ENCODE assay signal across 19 cellular contexts in genomic region chr11:12395333-12395732, GRCh38.
"Had no signal": no experiment of that assay in that cellular context is flagged by ENCODE, and none has a peak within 500 bp of the region (broad histone marks: within the 10 kb centered on the region; RNA-seq: fewer than 3 reads in every experiment).

No MANE protein-coding gene starts in this region.

- H3K27me3 ChIP-seq: foreskin keratinocyte, tibial artery had no signal

- H3K4me3 ChIP-seq: prostate gland, skin epidermis, tibial artery had no signal

- H3K27me3 Mint-ChIP-seq: dendritic cell treated with granulocyte-macrophage colony-stimulating factor and Interleukin-4, amounts not matched to agents 40 ng/mL and 50 ng/mL, for 4 days had no signal

- H3K4me1 ChIP-seq: parathyroid adenoma had no signal

- H3K36me3 ChIP-seq: prostate gland, tibial artery had no signal

- H3K9ac ChIP-seq: parathyroid adenoma had no signal

- H3K36me3 Mint-ChIP-seq: stimulated activated naive B cell treated with anti-CD40 and anti-IgM and Interleukin-4, amounts not matched to agents 10 μg/mL and 1 μg/mL and 100 μg/mL, for 72 hours had no signal

- H3K27ac Mint-ChIP-seq: dendritic cell treated with granulocyte-macrophage colony-stimulating factor and Interleukin-4, amounts not matched to agents 40 ng/mL and 50 ng/mL, for 4 days; effector memory CD8-positive, alpha-beta T cell; nephron; stimulated activated naive B cell treated with anti-CD40 and anti-IgM and Interleukin-4, amounts not matched to agents 10 μg/mL and 1 μg/mL and 100 μg/mL, for 72 hours had no signal

- H3K4me1 Mint-ChIP-seq: stimulated activated naive B cell treated with anti-CD40 and anti-IgM and Interleukin-4, amounts not matched to agents 10 μg/mL and 1 μg/mL and 100 μg/mL, for 72 hours had no signal

- DNase-seq: cerebellar nuclear complex; effector memory CD8-positive, alpha-beta T cell; foreskin keratinocyte; hippocampal formation; left colon; mammary epithelial cell; occipital lobe; retina; stimulated activated CD4-positive, alpha-beta T cell treated with anti-CD3 and anti-CD28 coated beads, Interleukin-2, amount 100 ng/mL, for 24 hours; stimulated activated CD4-positive, alpha-beta T cell treated with anti-CD3 and anti-CD28 coated beads, Interleukin-4, amount 100 ng/mL, for 4 hours; stimulated activated naive B cell treated with anti-CD40 and anti-IgM and Interleukin-4, amounts not matched to agents 10 μg/mL and 1 μg/mL and 100 μg/mL, for 72 hours; tibial artery had no signal

- ATAC-seq: effector memory CD8-positive, alpha-beta T cell; foreskin keratinocyte; left colon; sciatic nerve; stimulated activated naive B cell treated with anti-CD40 and anti-IgM and Interleukin-4, amounts not matched to agents 10 μg/mL and 1 μg/mL and 100 μg/mL, for 72 hours had no signal

- H3K4me3 Mint-ChIP-seq: dendritic cell treated with granulocyte-macrophage colony-stimulating factor and Interleukin-4, amounts not matched to agents 40 ng/mL and 50 ng/mL, for 4 days; effector memory CD8-positive, alpha-beta T cell; nephron; stimulated activated naive B cell treated with anti-CD40 and anti-IgM and Interleukin-4, amounts not matched to agents 10 μg/mL and 1 μg/mL and 100 μg/mL, for 72 hours had no signal

- H3K9me3 ChIP-seq: prostate gland, tibial artery had no signal

- H3K27ac ChIP-seq: epithelial cell of prostate, foreskin keratinocyte, parathyroid adenoma, skin epidermis, tibial artery had no signal
